Comparison of ENCODE assay signal across 2 cellular contexts in the genomic region with DNA sequence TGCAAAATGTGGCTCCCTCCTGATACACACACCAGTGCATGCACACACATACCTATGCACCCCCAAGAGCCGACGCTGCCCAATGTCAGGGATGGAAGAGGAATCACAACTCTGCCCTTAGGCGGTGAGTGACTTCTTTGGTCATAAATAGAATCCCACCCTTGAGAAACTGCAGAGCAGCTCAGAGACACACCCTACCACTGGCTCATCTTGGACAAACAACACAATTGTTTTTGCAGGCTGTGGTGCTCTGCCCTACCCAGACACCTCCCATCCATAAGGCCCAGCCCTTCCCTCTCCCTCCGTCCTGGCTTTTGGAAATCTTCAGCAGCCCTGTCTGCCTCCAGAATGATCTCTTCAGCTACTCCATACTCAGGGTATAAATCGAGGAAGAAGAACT.
TF ChIP-seq lines count a peak whose summit lies in the region.

No MANE protein-coding gene starts in this region.

TF ChIP-seq in A549, 52 proteins besides CTCF, POLR2A, EP300 and RAD21:
- TF ChIP-seq, protein P1, sequence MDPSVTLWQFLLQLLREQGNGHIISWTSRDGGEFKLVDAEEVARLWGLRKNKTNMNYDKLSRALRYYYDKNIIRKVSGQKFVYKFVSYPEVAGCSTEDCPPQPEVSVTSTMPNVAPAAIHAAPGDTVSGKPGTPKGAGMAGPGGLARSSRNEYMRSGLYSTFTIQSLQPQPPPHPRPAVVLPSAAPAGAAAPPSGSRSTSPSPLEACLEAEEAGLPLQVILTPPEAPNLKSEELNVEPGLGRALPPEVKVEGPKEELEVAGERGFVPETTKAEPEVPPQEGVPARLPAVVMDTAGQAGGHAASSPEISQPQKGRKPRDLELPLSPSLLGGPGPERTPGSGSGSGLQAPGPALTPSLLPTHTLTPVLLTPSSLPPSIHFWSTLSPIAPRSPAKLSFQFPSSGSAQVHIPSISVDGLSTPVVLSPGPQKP (IDR thresholded peaks at IDR 0.05; ENCODE audit: low read depth, low read length), result no peak
- no peak for TF ChIP-seq POLR2AphosphoS2 (conservative IDR thresholded peaks at IDR 0.05; ENCODE audit: low read length)

TF ChIP-seq in IMR-90, 13 proteins besides CTCF, POLR2A, EP300 and RAD21 (continued from another document):
- TF ChIP-seq, protein P1 (IDR thresholded peaks at IDR 0.05; ENCODE audit: borderline replicate concordance, low read depth, low read length), result no peak
- no peak for TF ChIP-seq RCOR1 (IDR thresholded peaks at IDR 0.05; ENCODE audit: insufficient replicate concordance, low read length)
- no peak for TF ChIP-seq RFX5 (IDR thresholded peaks at IDR 0.05; ENCODE audit: low read depth, low read length)
- TF ChIP-seq CEBPB (IDR thresholded peaks at IDR 0.05; ENCODE audit: low read depth, low read length), result no peak
- TF ChIP-seq FOS (IDR thresholded peaks at IDR 0.05; ENCODE audit: low read depth, low read length), result no peak
- TF ChIP-seq MXI1 (IDR thresholded peaks at IDR 0.05; ENCODE audit: borderline replicate concordance, low read depth, low read length), result no peak
- TF ChIP-seq MAFK (IDR thresholded peaks at IDR 0.05; ENCODE audit: low read depth, low read length), result no peak
- TF ChIP-seq BHLHE40 (IDR thresholded peaks at IDR 0.05; ENCODE audit: low read depth, low read length), result no peak
- TF ChIP-seq MAZ (IDR thresholded peaks at IDR 0.05; ENCODE audit: borderline replicate concordance, low read depth, low read length), result no peak
- TF ChIP-seq SMC3 (IDR thresholded peaks at IDR 0.05; ENCODE audit: low read depth, low read length), result no peak
